21 cellular contexts compared by ENCODE assay signal in the genomic region with DNA sequence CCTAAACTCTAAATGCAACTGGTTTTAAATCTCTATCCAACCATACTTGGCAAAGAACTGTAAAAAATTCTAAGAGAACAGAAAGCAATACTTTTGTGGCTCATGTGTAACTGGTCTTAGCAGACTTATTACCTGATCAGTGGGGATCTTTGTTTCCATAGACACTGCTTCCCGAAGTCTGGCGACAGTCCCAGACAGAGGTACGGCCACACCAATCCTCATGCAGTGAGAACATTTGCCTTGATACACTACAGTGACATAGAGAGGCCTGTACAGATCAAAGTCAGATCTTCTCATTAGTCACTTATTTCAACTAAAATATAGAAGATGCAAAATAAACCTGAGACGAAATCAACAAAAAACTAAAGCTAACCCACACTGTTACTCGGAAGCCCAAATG. TPM values are rescaled to one million over a fixed set of nuclear protein-coding genes. Genes with fewer than 3 reads are reported as not detected.
DNase-seq lines count a peak whose midpoint lies in the region; ATAC-seq, FAIRE-seq and TF ChIP-seq lines count a peak whose summit lies in the region.
"Had no signal": no experiment of that assay in that cellular context is flagged by ENCODE, and none has a peak within 500 bp of the region (broad histone marks: within the 10 kb centered on the region; RNA-seq: fewer than 3 reads in every experiment).

No MANE protein-coding gene starts in this region.

- H3K9me3 Mint-ChIP-seq in T-helper 1 cell treated with Interleukin-12 subunit alpha and Interleukin-12 subunit beta and Interleukin-4 antibody, amounts not matched to agents 30 μg/mL and 1 μg/mL, for 36 hours, result no peaks in the 10 kb centered on the region
- H3K9me3 Mint-ChIP-seq in activated CD8-positive, alpha-beta T cell treated with anti-CD3 and anti-CD28 coated beads for 36 hours, result no peaks in the 10 kb centered on the region
- H3K9me3 Mint-ChIP-seq in activated naive CD4-positive, alpha-beta T cell treated with anti-CD3 and anti-CD28 coated beads, Interleukin-2, amount 50 U/mL, for 72 hours, result no peaks in the 10 kb centered on the region
- H3K9me3 Mint-ChIP-seq: IgD-negative memory B cell had no signal

- in situ Hi-C loops in HepG2 (cut with HindIII; ENCODE audit: extremely low pct_ligation_motif_present, low pct_unique_long_range_greater_than_20kb), result loop anchor here (5.0 kb wide), 1 partner anchor 37 kb away; no protein-coding TSS in a partner anchor

- no peak for FAIRE-seq in HepG2 (lab: Jason Lieb, UNC)

- TF ChIP-seq CTCF in ascending aorta (IDR thresholded peaks at IDR 0.05) (no peak), HepG2 (CRISPR knock-in tag; IDR thresholded peaks at IDR 0.05) (no peak), thoracic aorta (IDR thresholded peaks at IDR 0.05) (no peak)
- TF ChIP-seq CTCF in activated CD8-positive, alpha-beta T cell treated with anti-CD3 and anti-CD28 coated beads for 36 hours (IDR thresholded peaks at IDR 0.05), result no peak

- H3K27me3 ChIP-seq in ascending aorta, result no peaks in the 10 kb centered on the region
- H3K27me3 ChIP-seq in HepG2 (ENCODE audit: control insufficient read depth in 1 of 2, insufficient read depth in 2 of 2, low read length in 2 of 2), result no peaks in the 10 kb centered on the region
- H3K27me3 ChIP-seq in thoracic aorta (replicated peaks; ENCODE audit: insufficient read depth), result no peaks in the 10 kb centered on the region
- H3K27me3 ChIP-seq: BE2C had no signal

- H3K27ac ChIP-seq in ascending aorta (peak overlapping the region; percentile 60 to 62), HepG2 (ENCODE audit: extremely low read length, insufficient read depth, low read length) (peak overlapping the region; percentile 79), thoracic aorta (peak overlapping the region; percentile 57 to 79)
- H3K27ac ChIP-seq: GM23248 had no signal

- H3K4me3 ChIP-seq in ascending aorta (no peak overlapping the region), HepG2 (replicated peaks in 1 of 3; ENCODE audit: insufficient read depth in 1 of 3, low read depth in 2 of 3, low read length in 3 of 3) (no peak overlapping the region), thoracic aorta (no peak overlapping the region)
- H3K4me3 ChIP-seq: GM23248 had no signal

- H4K20me1 ChIP-seq in HepG2 (ENCODE audit: insufficient read depth, low read length), result 0 out of 2 replicates have a peak, but pooled peaks cover 2% of the 10 kb centered on the region

- no peak overlapping the region for H3K4me2 ChIP-seq in HepG2 (ENCODE audit: low read depth, low read length)

- no peak overlapping the region for H2AFZ ChIP-seq in HepG2 (ENCODE audit: low read length)
- H2AFZ ChIP-seq: GM23248 had no signal

- no peak for TF ChIP-seq RAD21 in HepG2 (CRISPR knock-in tag; IDR thresholded peaks at IDR 0.05)

- H3K9ac ChIP-seq in HepG2 (ENCODE audit: insufficient read depth, low read depth, low read length), result peak overlapping the region; percentile 38; the same call in 1 of the 2 replicates
- H3K9ac ChIP-seq: GM23248 had no signal

- CTCF ChIA-PET in HepG2 (lab: Yijun Ruan, JAX; ENCODE audit: low intra/inter-chr PET ratio, low total read pairs), result no interaction called here
- CTCF ChIA-PET in activated CD8-positive, alpha-beta T cell treated with anti-CD3 and anti-CD28 coated beads for 36 hours (lab: Charles Lee), result no interaction called here

- BruUV-seq in HepG2 (replicated peaks; lab: Mats Ljungman, UMichigan), result no TSS peak

- POLR2A ChIA-PET in HepG2 (lab: Yijun Ruan, JAX), result interaction anchor here (1.0 to 3.1 kb wide), 5 partner anchors 11 to 44 kb away, joined by 3 to 22 read pairs (median 11); a partner anchor contains a TSS
- POLR2A ChIA-PET in activated CD8-positive, alpha-beta T cell treated with anti-CD3 and anti-CD28 coated beads for 36 hours (lab: Charles Lee), result no interaction called here

- H3K27me3 Mint-ChIP-seq in T-helper 1 cell treated with Interleukin-12 subunit alpha and Interleukin-12 subunit beta and Interleukin-4 antibody, amounts not matched to agents 30 μg/mL and 1 μg/mL, for 36 hours (ENCODE audit: low read depth), result no peaks in the 10 kb centered on the region
- no peaks in the 10 kb centered on the region for H3K27me3 Mint-ChIP-seq in activated CD8-positive, alpha-beta T cell treated with anti-CD3 and anti-CD28 coated beads for 36 hours
- H3K27me3 Mint-ChIP-seq: CD4-positive, alpha-beta memory T cell; IgD-negative memory B cell had no signal

- TF ChIP-seq POLR2A in HepG2 (IDR thresholded peaks at IDR 0.05; ENCODE audit: insufficient read depth in 1 of 2, low read depth in 2 of 2, low read length in 2 of 2), result no peak

- peak overlapping the region; percentile 12 for H3K27ac Mint-ChIP-seq in T-helper 1 cell treated with Interleukin-12 subunit alpha and Interleukin-12 subunit beta and Interleukin-4 antibody, amounts not matched to agents 30 μg/mL and 1 μg/mL, for 36 hours
- H3K27ac Mint-ChIP-seq in activated CD8-positive, alpha-beta T cell treated with anti-CD3 and anti-CD28 coated beads for 36 hours, result no peak overlapping the region
- H3K27ac Mint-ChIP-seq in activated naive CD4-positive, alpha-beta T cell treated with anti-CD3 and anti-CD28 coated beads, Interleukin-2, amount 50 U/mL, for 72 hours, result no peak overlapping the region
- H3K27ac Mint-ChIP-seq: CD4-positive, alpha-beta memory T cell had no signal

- no peaks in the 10 kb centered on the region for H3K4me1 Mint-ChIP-seq in T-helper 1 cell treated with Interleukin-12 subunit alpha and Interleukin-12 subunit beta and Interleukin-4 antibody, amounts not matched to agents 30 μg/mL and 1 μg/mL, for 36 hours (ENCODE audit: low read depth)
- H3K4me1 Mint-ChIP-seq in activated CD8-positive, alpha-beta T cell treated with anti-CD3 and anti-CD28 coated beads for 36 hours (ENCODE audit: low read depth), result no peaks in the 10 kb centered on the region

- H3K4me3 Mint-ChIP-seq in T-helper 1 cell treated with Interleukin-12 subunit alpha and Interleukin-12 subunit beta and Interleukin-4 antibody, amounts not matched to agents 30 μg/mL and 1 μg/mL, for 36 hours, result no peak overlapping the region
- H3K4me3 Mint-ChIP-seq in activated CD8-positive, alpha-beta T cell treated with anti-CD3 and anti-CD28 coated beads for 36 hours, result no peak overlapping the region
- H3K4me3 Mint-ChIP-seq: CD4-positive, alpha-beta memory T cell; IgD-negative memory B cell had no signal

- intact Hi-C loops in ascending aorta (cut with DNase I) (loop anchor here (5.0 kb wide), 1 partner anchor 42 kb away; a partner anchor contains a TSS), HepG2 (cut with micrococcal nuclease; ENCODE audit: unreplicated experiment) (loop anchor here (2.0 kb wide), 1 partner anchor 41 kb away; no protein-coding TSS in a partner anchor)
- intact Hi-C loops in activated CD8-positive, alpha-beta T cell treated with anti-CD3 and anti-CD28 coated beads for 36 hours (cut with micrococcal nuclease), result no loop called here

- peaks cover 17 to 22% of the 10 kb centered on the region in 2 donors for H3K36me3 ChIP-seq in ascending aorta
- H3K36me3 ChIP-seq in HepG2 (replicated peaks in 1 of 2; ENCODE audit: control insufficient read depth in 1 of 2, insufficient read depth in 2 of 2, low read length in 2 of 2), result peaks cover 7 to 44% of the 10 kb centered on the region in 2 experiments
- H3K36me3 ChIP-seq in thoracic aorta, result peaks cover 18% of the 10 kb centered on the region

- DNase-seq in T-helper 1 cell (no peak), ascending aorta (ENCODE audit: low spot score in 2 of 2) (no peak), HepG2 (ENCODE audit: low spot score) (no peak), thoracic aorta (ENCODE audit: low spot score) (no peak), NOMO-1 treated with dmso at 0.1 percent for 144 hours (lab: John Stamatoyannopoulos, UW; ENCODE audit: unreplicated experiment) (no peak)
- DNase-seq in activated CD8-positive, alpha-beta T cell treated with anti-CD3 and anti-CD28 coated beads for 36 hours, result no peak
- DNase-seq in activated naive CD4-positive, alpha-beta T cell treated with anti-CD3 and anti-CD28 coated beads, Interleukin-2, amount 50 U/mL, for 72 hours (ENCODE audit: low spot score in 2 of 2), result no peak
- DNase-seq: 8988T; BE2C; CD4-positive, alpha-beta memory T cell; DMS79; GM23248; NCI-H1417; NCI-H1930; NCI-H446 treated with DMSO at 0.1 percent for 48 hours; NCI-H748 treated with DMSO at 0.1 percent for 48 hours had no signal

- WGBS in HepG2 (ENCODE audit: low lambda C conversion rate), result 87% methylated on average over 5 of the region's 5 CpGs

- peaks cover 44% of the 10 kb centered on the region for H3K79me2 ChIP-seq in HepG2 (ENCODE audit: insufficient read depth, low read length)

- ATAC-seq in HepG2 (no peak), thoracic aorta (ENCODE audit: insufficient number of reproducible peaks, low FRiP score, low read depth) (no peak)
- no peak for ATAC-seq in activated CD8-positive, alpha-beta T cell treated with anti-CD3 and anti-CD28 coated beads for 36 hours
- no peak for ATAC-seq in activated naive CD4-positive, alpha-beta T cell treated with anti-CD3 and anti-CD28 coated beads, Interleukin-2, amount 50 U/mL, for 72 hours
- ATAC-seq: HCT116, Panc1, Right ventricle myocardium inferior had no signal

- H3K36me3 Mint-ChIP-seq in T-helper 1 cell treated with Interleukin-12 subunit alpha and Interleukin-12 subunit beta and Interleukin-4 antibody, amounts not matched to agents 30 μg/mL and 1 μg/mL, for 36 hours (ENCODE audit: low read depth), result peaks cover 9% of the 10 kb centered on the region
- H3K36me3 Mint-ChIP-seq in activated CD8-positive, alpha-beta T cell treated with anti-CD3 and anti-CD28 coated beads for 36 hours (ENCODE audit: low read depth), result peaks cover 26% of the 10 kb centered on the region
- peaks cover 10 to 24% of the 10 kb centered on the region in 2 donors for H3K36me3 Mint-ChIP-seq in activated naive CD4-positive, alpha-beta T cell treated with anti-CD3 and anti-CD28 coated beads, Interleukin-2, amount 50 U/mL, for 72 hours
- H3K36me3 Mint-ChIP-seq: IgD-negative memory B cell had no signal

- TF ChIP-seq EP300 in HepG2 (IDR thresholded peaks at IDR 0.05; ENCODE audit: low read depth in 2 of 2, low read length in 2 of 2) (no peak), HepG2 (CRISPR knock-in tag; IDR thresholded peaks at IDR 0.05; ENCODE audit: borderline replicate concordance) (no peak)

- H3K4me1 ChIP-seq in ascending aorta, result peaks cover 0 to 10% of the 10 kb centered on the region in 2 donors
- peaks cover 53% of the 10 kb centered on the region for H3K4me1 ChIP-seq in HepG2 (ENCODE audit: insufficient read depth, low read length)
- peaks cover 26% of the 10 kb centered on the region in 2 donors for H3K4me1 ChIP-seq in thoracic aorta (ENCODE audit: control insufficient read depth in 1 of 2, low read depth in 2 of 2)
- H3K4me1 ChIP-seq: BE2C had no signal

- H3K9me3 ChIP-seq in ascending aorta (no peaks in the 10 kb centered on the region), HepG2 (ENCODE audit: low read length) (no peaks in the 10 kb centered on the region), thoracic aorta (no peaks in the 10 kb centered on the region)
- H3K9me3 ChIP-seq: BE2C had no signal

RNA-seq across cellular contexts. Expression of a gene that starts 43.9 kb away (rescaled TPM):
- total RNA-seq in ascending aorta, result 6.2 TPM
- 22.5 and 29.1 TPM in 2 replicates for total RNA-seq in HepG2 (2016; rRNA removed; fragmentation: Illumina TruSeq; extraction: Trizol)
- total RNA-seq in HepG2 (2016; cell fraction: cytosol; rRNA removed; fragmentation: Illumina TruSeq; extraction: Trizol; ENCODE audit: low read depth), result 16.8 and 17.4 TPM in 2 replicates
- 22.8 and 25.6 TPM in 2 replicates for total RNA-seq in HepG2 (2016; cell fraction: insoluble cytoplasmic fraction; rRNA removed; fragmentation: Illumina TruSeq; extraction: Trizol)
- total RNA-seq in HepG2 (2016; cell fraction: membrane; rRNA removed; fragmentation: Illumina TruSeq; extraction: Trizol), result 29.3 and 32.3 TPM in 2 replicates
- 37.5 and 40.8 TPM in 2 replicates for total RNA-seq in HepG2 (2016; cell fraction: nucleus; rRNA removed; fragmentation: Illumina TruSeq; extraction: Trizol)
- polyA plus RNA-seq in HepG2 (2011; rRNA removed), result 22.7 and 23.3 TPM in 2 replicates
- polyA plus RNA-seq in HepG2 (2011; cell fraction: cytosol; rRNA removed), result 14.9 and 16.7 TPM in 2 replicates
- polyA plus RNA-seq in HepG2 (2011; cell fraction: nucleus; rRNA removed), result 36.6 and 36.8 TPM in 2 replicates
- 9.0 and 10.0 TPM in 2 replicates for polyA plus RNA-seq in HepG2 (2012)
- 12.2 and 13.0 TPM in 2 replicates for polyA plus RNA-seq in HepG2 (2016; cell fraction: cytosol; fragmentation: Illumina TruSeq; extraction: Trizol; ENCODE audit: low read depth)
- polyA plus RNA-seq in HepG2 (2016; cell fraction: insoluble cytoplasmic fraction; fragmentation: Illumina TruSeq; extraction: Trizol; ENCODE audit: low read depth), result 13.8 and 15.9 TPM in 2 replicates
- polyA plus RNA-seq in HepG2 (2016; cell fraction: membrane; fragmentation: Illumina TruSeq; extraction: Trizol; ENCODE audit: low read depth), result 19.9 and 22.8 TPM in 2 replicates
- polyA plus RNA-seq in HepG2 (2016; cell fraction: nucleus; fragmentation: Illumina TruSeq; extraction: Trizol; ENCODE audit: insufficient read depth, low read depth), result 23.2 and 27.3 TPM in 2 replicates
- polyA minus RNA-seq in HepG2 (2011; rRNA and poly(A)+ RNA removed; ENCODE audit: low replicate concordance), result 30.7 and 80.3 TPM in 2 replicates
- 30.8 and 35.6 TPM in 2 replicates for polyA minus RNA-seq in HepG2 (2011; cell fraction: cytosol; rRNA and poly(A)+ RNA removed)
- polyA minus RNA-seq in HepG2 (2011; cell fraction: nucleus; rRNA and poly(A)+ RNA removed), result 109 and 122 TPM in 2 replicates
- 10 to 100 TPM; 19.6 to 25.0 TPM for total RNA-seq in thoracic aorta
- total RNA-seq in activated CD8-positive, alpha-beta T cell treated with anti-CD3 and anti-CD28 coated beads for 36 hours, result 1 to 10 TPM; 4.5 to 4.9 TPM
- total RNA-seq in activated naive CD4-positive, alpha-beta T cell treated with anti-CD3 and anti-CD28 coated beads, Interleukin-2, amount 50 U/mL, for 72 hours, result 1 to 10 TPM; 4.6 to 9.0 TPM
